13 cellular contexts compared by ENCODE assay signal in genomic region chr10:2791774-2792443, GRCh38.
DNase-seq lines count a peak whose midpoint lies in the region; ATAC-seq and TF ChIP-seq lines count a peak whose summit lies in the region.
"Had no signal": no experiment of that assay in that cellular context is flagged by ENCODE, and none has a peak within 500 bp of the region (broad histone marks: within the 10 kb centered on the region; RNA-seq: fewer than 3 reads in every experiment).

No MANE protein-coding gene starts in this region.

- H3K27ac Mint-ChIP-seq in activated naive CD4-positive, alpha-beta T cell treated with anti-CD3 and anti-CD28 coated beads, Interleukin-2, amount 50 U/mL, for 72 hours: no peak overlapping the region
- H3K27ac Mint-ChIP-seq in stimulated activated naive CD8-positive, alpha-beta T cell treated with anti-CD3 and anti-CD28 coated beads, Interleukin-15, amount 100 ng/mL, for 72 hours: peak overlapping the region in 1 of 2 donors; percentile 19
- H3K27ac Mint-ChIP-seq in HFFc6: no peak overlapping the region

- peaks cover 32% of the 10 kb centered on the region for H3K27me3 Mint-ChIP-seq in stimulated activated naive CD8-positive, alpha-beta T cell treated with anti-CD3 and anti-CD28 coated beads, Interleukin-15, amount 100 ng/mL, for 72 hours
- H3K27me3 Mint-ChIP-seq in HFFc6 (ENCODE audit: insufficient read depth): no peaks in the 10 kb centered on the region; the same call in 1 of the 2 replicates

- peak; percentile 36 to 74 for ATAC-seq in activated naive CD4-positive, alpha-beta T cell treated with anti-CD3 and anti-CD28 coated beads, Interleukin-2, amount 50 U/mL, for 72 hours
- ATAC-seq in GM21737 (IDR thresholded peaks at IDR 0.05; ENCODE audit: unreplicated experiment) (peak; percentile 79), HG03565 (IDR thresholded peaks at IDR 0.05; ENCODE audit: unreplicated experiment) (peak; percentile 79)
- peak; percentile 99 for ATAC-seq in stimulated activated naive CD8-positive, alpha-beta T cell treated with anti-CD3 and anti-CD28 coated beads, Interleukin-15, amount 100 ng/mL, for 72 hours

- peaks cover 0 to 9% of the 10 kb centered on the region in 2 donors for H3K36me3 Mint-ChIP-seq in activated naive CD4-positive, alpha-beta T cell treated with anti-CD3 and anti-CD28 coated beads, Interleukin-2, amount 50 U/mL, for 72 hours
- H3K36me3 Mint-ChIP-seq in HFFc6 (ENCODE audit: low read depth): no peaks in the 10 kb centered on the region

- no peak for DNase-seq in activated naive CD4-positive, alpha-beta T cell treated with anti-CD3 and anti-CD28 coated beads, Interleukin-2, amount 50 U/mL, for 72 hours (ENCODE audit: low spot score in 2 of 2)
- DNase-seq in activated naive CD4-positive, alpha-beta T cell (lab: John Stamatoyannopoulos, UW): no peak
- DNase-seq in stimulated activated naive CD8-positive, alpha-beta T cell treated with anti-CD3 and anti-CD28 coated beads, Interleukin-15, amount 100 ng/mL, for 72 hours: peak; percentile 20 to 66
- DNase-seq in HFFc6 (no peak), DMS 273 (lab: John Stamatoyannopoulos, UW; ENCODE audit: unreplicated experiment) (no peak), kidney tubule cell (ENCODE audit: low spot score) (no peak)
- DNase-seq: activated CD8-positive, alpha-beta memory T cell treated with anti-CD3 and anti-CD28 coated beads, Interleukin-2, amount 50 U/mL, for 48 hours; AML-193; esophagus squamous epithelium; GF-D8; NCI-H146 had no signal

- H3K4me1 Mint-ChIP-seq in stimulated activated naive CD8-positive, alpha-beta T cell treated with anti-CD3 and anti-CD28 coated beads, Interleukin-15, amount 100 ng/mL, for 72 hours: peaks cover 25% of the 10 kb centered on the region
- no peaks in the 10 kb centered on the region for H3K4me1 Mint-ChIP-seq in HFFc6 (ENCODE audit: low read depth)

- peaks cover 8% of the 10 kb centered on the region in 2 donors for H3K9me3 Mint-ChIP-seq in activated naive CD4-positive, alpha-beta T cell treated with anti-CD3 and anti-CD28 coated beads, Interleukin-2, amount 50 U/mL, for 72 hours
- H3K9me3 Mint-ChIP-seq in stimulated activated naive CD8-positive, alpha-beta T cell treated with anti-CD3 and anti-CD28 coated beads, Interleukin-15, amount 100 ng/mL, for 72 hours: peaks cover 8 to 12% of the 10 kb centered on the region in 2 donors
- peaks cover 14% of the 10 kb centered on the region; the same call in 1 of the 2 replicates for H3K9me3 Mint-ChIP-seq in HFFc6

- TF ChIP-seq CTCF in HFFc6 (IDR thresholded peaks at IDR 0.05): no peak

- H3K4me3 Mint-ChIP-seq in stimulated activated naive CD8-positive, alpha-beta T cell treated with anti-CD3 and anti-CD28 coated beads, Interleukin-15, amount 100 ng/mL, for 72 hours: no peak overlapping the region
- H3K4me3 Mint-ChIP-seq in HFFc6: no peak overlapping the region

Comparison
In these comparisons a context has a peak if more than half of its experiments do, and no peak if none do; other contexts are left out.
1. DNase-seq: peak in stimulated activated naive CD8-positive, alpha-beta T cell treated with anti-CD3 and anti-CD28 coated beads, Interleukin-15, amount 100 ng/mL, for 72 hours (2 of 2); none in activated naive CD4-positive, alpha-beta T cell treated with anti-CD3 and anti-CD28 coated beads, Interleukin-2, amount 50 U/mL, for 72 hours (0 of 2), activated naive CD4-positive, alpha-beta T cell (0 of 4), HFFc6 (single experiment), DMS 273 (single experiment) and kidney tubule cell (single experiment).
2. Peak in every context shown above with its lines, with median percentiles within 50 percentile points of each other: ATAC-seq.